ENCODE assay signal across 20 cellular contexts in the genomic region with DNA sequence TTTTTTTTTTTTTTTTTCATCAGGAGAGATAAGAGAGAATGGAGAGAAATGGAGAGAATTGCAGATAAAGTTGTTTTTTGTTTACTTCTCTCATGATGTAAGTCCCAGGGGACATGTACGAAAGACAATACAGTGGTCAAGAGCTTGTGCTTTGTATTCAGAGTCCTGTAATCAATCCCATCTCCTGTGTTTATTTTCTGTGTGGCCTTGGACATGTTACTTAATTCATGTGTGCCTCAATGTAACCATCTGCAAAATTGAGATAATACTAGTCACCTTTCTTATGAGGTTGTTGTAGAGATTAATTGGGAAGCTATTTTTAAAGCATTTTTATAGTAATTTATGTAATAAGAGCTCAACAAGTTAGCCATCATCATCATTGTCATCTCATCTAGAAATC.
A peak's percentile ranks its signal among the peaks of the same experiment; 100 is the strongest.
DNase-seq lines count a peak whose midpoint lies in the region; ATAC-seq, FAIRE-seq and TF ChIP-seq lines count a peak whose summit lies in the region.
"Had no signal": no experiment of that assay in that cellular context is flagged by ENCODE, and none has a peak within 500 bp of the region (broad histone marks: within the 10 kb centered on the region; RNA-seq: fewer than 3 reads in every experiment).

No MANE protein-coding gene starts in this region.

- no peaks in the 10 kb centered on the region for H4K20me1 ChIP-seq in OCI-LY1 (ENCODE audit: insufficient read depth, low read length)

- peaks cover 49 to 98% of the 10 kb centered on the region in 2 donors for H3K4me1 Mint-ChIP-seq in stimulated activated naive B cell treated with anti-CD40 and anti-IgM and Interleukin-4, amounts not matched to agents 10 μg/mL and 1 μg/mL and 100 μg/mL, for 72 hours
- H3K4me1 Mint-ChIP-seq: T-cell had no signal

- TF ChIP-seq POLR2A in tibial nerve (IDR thresholded peaks at IDR 0.05), result no peak

- H3K27me3 ChIP-seq in OCI-LY1 (ENCODE audit: insufficient read depth, low read length) (no peaks in the 10 kb centered on the region), small intestine (ENCODE audit: control insufficient read depth in 2 of 2, insufficient read depth in 2 of 2, low read length in 2 of 2) (no peaks in the 10 kb centered on the region), tibial nerve (no peaks in the 10 kb centered on the region)
- H3K27me3 ChIP-seq: BE2C, SJCRH30 had no signal

- no peaks in the 10 kb centered on the region for H3K9me3 ChIP-seq in OCI-LY1 (ENCODE audit: low read length)
- no peaks in the 10 kb centered on the region for H3K9me3 ChIP-seq in small intestine (ENCODE audit: control insufficient read depth, low read depth)
- no peaks in the 10 kb centered on the region for H3K9me3 ChIP-seq in tibial nerve
- H3K9me3 ChIP-seq: BE2C, SJCRH30 had no signal

- peaks cover 87% of the 10 kb centered on the region for H3K79me2 ChIP-seq in OCI-LY1 (ENCODE audit: insufficient read depth, low read length)

- peak overlapping the region; percentile 89 for H3K4me2 ChIP-seq in OCI-LY1 (ENCODE audit: low read length)
- H3K4me2 ChIP-seq: PC-9 had no signal

- 81 to 94% (median 88%) methylated on average over 1 of the region's 1 CpG for WGBS in small intestine, 3 donors
- WGBS in tibial nerve, 2 donors, result 81 to 89% methylated on average over 1 of the region's 1 CpG

- peak; percentile 51 for FAIRE-seq in GM18507 (lab: Jason Lieb, UNC)
- FAIRE-seq in small intestine (lab: Jason Lieb, UNC), result no peak

- H3K9me2 ChIP-seq in OCI-LY1 (ENCODE audit: low read depth, low read length), result no peaks in the 10 kb centered on the region

- H3K36me3 ChIP-seq in OCI-LY1 (ENCODE audit: insufficient read depth, low read length) (peaks cover 16% of the 10 kb centered on the region), small intestine (ENCODE audit: control insufficient read depth in 2 of 2, insufficient read depth in 2 of 2, low read length in 2 of 2) (no peaks in the 10 kb centered on the region), tibial nerve (no peaks in the 10 kb centered on the region)
- H3K36me3 ChIP-seq: BE2C, SJCRH30 had no signal

- no peak for ATAC-seq in stimulated activated naive B cell treated with anti-CD40 and anti-IgM and Interleukin-4, amounts not matched to agents 10 μg/mL and 1 μg/mL and 100 μg/mL, for 72 hours (replicated peaks)
- ATAC-seq: T-cell had no signal

- H3F3A ChIP-seq in OCI-LY1 (ENCODE audit: insufficient read depth, low read length), result 0 out of 2 replicates have a peak, but pooled peaks cover 5% of the 10 kb centered on the region

- H3K4me3 ChIP-seq in OCI-LY1 (ENCODE audit: low read depth, low read length, poor library complexity, severe bottlenecking), result peak overlapping the region; percentile 88
- no peak overlapping the region for H3K4me3 ChIP-seq in small intestine (ENCODE audit: low read depth in 1 of 2, low read length in 2 of 2)
- H3K4me3 ChIP-seq in tibial nerve, result no peak overlapping the region
- H3K4me3 ChIP-seq: PC-9, SJCRH30 had no signal

- TF ChIP-seq EP300 in tibial nerve (IDR thresholded peaks at IDR 0.05), result no peak

- H3K27ac ChIP-seq in OCI-LY1 (ENCODE audit: low read depth, low read length, poor library complexity, severe bottlenecking), result peak overlapping the region; percentile 91
- H3K27ac ChIP-seq in small intestine (ENCODE audit: low read depth in 1 of 2, low read length in 1 of 2), result no peak overlapping the region
- no peak overlapping the region for H3K27ac ChIP-seq in tibial nerve
- H3K27ac ChIP-seq: PC-9, SJCRH30 had no signal

- H3K27me3 Mint-ChIP-seq in stimulated activated naive B cell treated with anti-CD40 and anti-IgM and Interleukin-4, amounts not matched to agents 10 μg/mL and 1 μg/mL and 100 μg/mL, for 72 hours, result no peaks in the 10 kb centered on the region
- H3K27me3 Mint-ChIP-seq: CD4-positive, alpha-beta T cell; T-cell had no signal

- H3K4me1 ChIP-seq in OCI-LY1 (ENCODE audit: insufficient read depth, low read length, severe bottlenecking) (peaks cover 81% of the 10 kb centered on the region), small intestine (ENCODE audit: control insufficient read depth in 2 of 2, insufficient read depth in 1 of 2, low read depth in 1 of 2, low read length in 1 of 2) (no peaks in the 10 kb centered on the region), tibial nerve (peaks cover 0 to 24% (median 8%) of the 10 kb centered on the region in 4 donors)
- H3K4me1 ChIP-seq: BE2C had no signal

- H3K9me3 Mint-ChIP-seq in stimulated activated naive B cell treated with anti-CD40 and anti-IgM and Interleukin-4, amounts not matched to agents 10 μg/mL and 1 μg/mL and 100 μg/mL, for 72 hours, result no peaks in the 10 kb centered on the region
- H3K9me3 Mint-ChIP-seq: CD4-positive, alpha-beta T cell; T-cell had no signal

- TF ChIP-seq CTCF in OCI-LY1 (IDR thresholded peaks at IDR 0.05; ENCODE audit: low read length), result no peak
- TF ChIP-seq CTCF in tibial nerve (IDR thresholded peaks at IDR 0.05), result no peak

- H3K4me3 Mint-ChIP-seq in stimulated activated naive B cell treated with anti-CD40 and anti-IgM and Interleukin-4, amounts not matched to agents 10 μg/mL and 1 μg/mL and 100 μg/mL, for 72 hours, result peak overlapping the region in 1 of 2 donors; percentile 7
- H3K4me3 Mint-ChIP-seq: CD4-positive, alpha-beta T cell; T-cell had no signal

- DNase-seq in GM18507 (ENCODE audit: extremely low spot score, insufficient read length, low read depth) (no peak), fibroblast of gingiva (ENCODE audit: low read depth) (peak; percentile 13), small intestine (no peak), AG08396 (ENCODE audit: low spot score) (no peak), tibial nerve (ENCODE audit: low spot score in 2 of 2) (no peak)
- DNase-seq in stimulated activated naive B cell treated with anti-CD40 and anti-IgM and Interleukin-4, amounts not matched to agents 10 μg/mL and 1 μg/mL and 100 μg/mL, for 72 hours, result no peak
- DNase-seq: BE2C; Calu3; CD4-positive, alpha-beta T cell; DMS53; H7; NCI-H1436; NCI-H2029; NCI-H2171 treated with DMSO at 0.1 percent for 48 hours; NCI-H446 treated with DMSO at 0.1 percent for 48 hours; NCI-H774; PC-9; SJCRH30; T-cell had no signal

- H3K9ac ChIP-seq in OCI-LY1 (ENCODE audit: low read length), result peak overlapping the region; percentile 72

- H2AFZ ChIP-seq in OCI-LY1 (ENCODE audit: low read length), result no peak overlapping the region
- H2AFZ ChIP-seq: PC-9 had no signal

- H3K27ac Mint-ChIP-seq in stimulated activated naive B cell treated with anti-CD40 and anti-IgM and Interleukin-4, amounts not matched to agents 10 μg/mL and 1 μg/mL and 100 μg/mL, for 72 hours, result peak overlapping the region; percentile 84
- H3K27ac Mint-ChIP-seq: CD4-positive, alpha-beta T cell; T-cell had no signal

- peaks cover 9 to 11% of the 10 kb centered on the region in 2 donors for H3K36me3 Mint-ChIP-seq in stimulated activated naive B cell treated with anti-CD40 and anti-IgM and Interleukin-4, amounts not matched to agents 10 μg/mL and 1 μg/mL and 100 μg/mL, for 72 hours
- H3K36me3 Mint-ChIP-seq: T-cell had no signal
